ENCODE assay signal across 8 cellular contexts in genomic region chr4:80197132-80197573, GRCh38. TPM values are rescaled to one million over a fixed set of nuclear protein-coding genes. Genes with fewer than 3 reads are reported as not detected.
A peak's percentile ranks its signal among the peaks of the same experiment; 100 is the strongest.
DNase-seq lines count a peak whose midpoint lies in the region; ATAC-seq, FAIRE-seq and TF ChIP-seq lines count a peak whose summit lies in the region.

TSS of gene PRDM8 (plus strand) at chr4:80197503. CDS start at chr4:80200081, 2,578 bp downstream.

- H4K20me1 ChIP-seq in BLaER1 = peaks cover 6% of the 10 kb centered on the region; the same call in 1 of the 2 replicates

- POLR2A ChIA-PET in activated CD8-positive, alpha-beta T cell treated with anti-CD3 and anti-CD28 coated beads for 36 hours (lab: Charles Lee) = interaction anchor here (1.2 to 2.7 kb wide), 2 partner anchors 11 to 15 kb away, joined by 4 to 23 read pairs; no protein-coding TSS in a partner anchor

- peaks cover 30% of the 10 kb centered on the region for H3K27me3 Mint-ChIP-seq in activated CD8-positive, alpha-beta T cell treated with anti-CD3 and anti-CD28 coated beads for 36 hours

- peaks cover 40% of the 10 kb centered on the region for H3K4me1 Mint-ChIP-seq in activated CD8-positive, alpha-beta T cell treated with anti-CD3 and anti-CD28 coated beads for 36 hours (ENCODE audit: low read depth)

- H3K4me2 ChIP-seq in BLaER1 = peak within 1 kb of the TSS; percentile 100

- FAIRE-seq in frontal cortex (lab: Jason Lieb, UNC) = no peak

- intact Hi-C loops in activated CD8-positive, alpha-beta T cell treated with anti-CD3 and anti-CD28 coated beads for 36 hours (cut with micrococcal nuclease) = no loop called here

- ATAC-seq in activated CD8-positive, alpha-beta T cell treated with anti-CD3 and anti-CD28 coated beads for 36 hours = peak; percentile 55
- ATAC-seq in HG03342 (IDR thresholded peaks at IDR 0.05; ENCODE audit: unreplicated experiment) (no peak), GM18858 (IDR thresholded peaks at IDR 0.05; ENCODE audit: unreplicated experiment) (no peak)

- H3K4me3 ChIP-seq in BLaER1 (peak within 1 kb of the TSS; percentile 69), rectal smooth muscle tissue (ENCODE audit: low read length) (peak within 1 kb of the TSS; percentile 37)

- no peak within 1 kb of the TSS for H3K27ac Mint-ChIP-seq in activated CD8-positive, alpha-beta T cell treated with anti-CD3 and anti-CD28 coated beads for 36 hours

- no peaks in the 10 kb centered on the region for H3K9me3 ChIP-seq in BLaER1

- peaks cover 50% of the 10 kb centered on the region for H3K4me1 ChIP-seq in BLaER1
- no peaks in the 10 kb centered on the region for H3K4me1 ChIP-seq in rectal smooth muscle tissue (ENCODE audit: control insufficient read depth, insufficient read depth, low read length)

- TF ChIP-seq CTCF in activated CD8-positive, alpha-beta T cell treated with anti-CD3 and anti-CD28 coated beads for 36 hours (IDR thresholded peaks at IDR 0.05) = no peak

- peak; percentile 61 to 64 for DNase-seq in Kasumi-1 (lab: John Stamatoyannopoulos, UW)
- DNase-seq in activated CD8-positive, alpha-beta T cell treated with anti-CD3 and anti-CD28 coated beads for 36 hours = peak; percentile 61
- peak; percentile 57 to 80 for DNase-seq in frontal cortex (ENCODE audit: low spot score in 2 of 2)
- DNase-seq in amniotic stem cell (lab: John Stamatoyannopoulos, UW) = no peak

- H3K27me3 ChIP-seq in BLaER1 = peaks cover 54% of the 10 kb centered on the region
- no peaks in the 10 kb centered on the region for H3K27me3 ChIP-seq in rectal smooth muscle tissue (ENCODE audit: control insufficient read depth, insufficient read depth, low read length)

- H3K36me3 ChIP-seq in BLaER1 = no peaks in the 10 kb centered on the region
- H3K36me3 ChIP-seq in rectal smooth muscle tissue (ENCODE audit: control insufficient read depth, insufficient read depth, low read length) = no peaks in the 10 kb centered on the region

- peak within 1 kb of the TSS; percentile 39 for H3K27ac ChIP-seq in BLaER1
- H3K27ac ChIP-seq in rectal smooth muscle tissue (ENCODE audit: low read depth, low read length) = no peak within 1 kb of the TSS

- CTCF ChIA-PET in activated CD8-positive, alpha-beta T cell treated with anti-CD3 and anti-CD28 coated beads for 36 hours (lab: Charles Lee) = interaction anchor here (0.8 to 2.9 kb wide), 5 partner anchors 10 to 71 kb away, joined by 3 to 22 read pairs (median 4); no protein-coding TSS in a partner anchor

- peak within 1 kb of the TSS; percentile 71 for H3K4me3 Mint-ChIP-seq in activated CD8-positive, alpha-beta T cell treated with anti-CD3 and anti-CD28 coated beads for 36 hours

- H3K36me3 Mint-ChIP-seq in activated CD8-positive, alpha-beta T cell treated with anti-CD3 and anti-CD28 coated beads for 36 hours (ENCODE audit: low read depth) = peaks cover 5% of the 10 kb centered on the region

- H3K9ac ChIP-seq in BLaER1 (peak within 1 kb of the TSS; percentile 68), rectal smooth muscle tissue (ENCODE audit: low read length) (no peak within 1 kb of the TSS)

- H3K9me3 Mint-ChIP-seq in activated CD8-positive, alpha-beta T cell treated with anti-CD3 and anti-CD28 coated beads for 36 hours = no peaks in the 10 kb centered on the region

RNA-seq across cellular contexts. Expression of gene PRDM8, which starts in this region (rescaled TPM):
- total RNA-seq in activated CD8-positive, alpha-beta T cell treated with anti-CD3 and anti-CD28 coated beads for 36 hours = 1 to 10 TPM; 2.8 to 3.2 TPM
- 26.9 TPM for total RNA-seq in frontal cortex
